In genomic region chr22:50545522-50546325, GRCh38 we compare ENCODE assay signal across 11 cellular contexts. TPM values are rescaled to one million over a fixed set of nuclear protein-coding genes. Genes with fewer than 3 reads are reported as not detected.
DNase-seq lines count a peak whose midpoint lies in the region; ATAC-seq and TF ChIP-seq lines count a peak whose summit lies in the region.
"Had no signal": no experiment of that assay in that cellular context is flagged by ENCODE, and none has a peak within 500 bp of the region (broad histone marks: within the 10 kb centered on the region; RNA-seq: fewer than 3 reads in every experiment).

TSS of gene KLHDC7B (plus strand) at chr22:50545899. CDS start at chr22:50546244, 345 bp downstream.

- H3K9me3 ChIP-seq in PC-3 (ENCODE audit: low read length), result no peaks in the 10 kb centered on the region
- H3K9me3 ChIP-seq in WERI-Rb-1 (ENCODE audit: severe bottlenecking), result no peaks in the 10 kb centered on the region
- H3K9me3 ChIP-seq in gastroesophageal sphincter, result no peaks in the 10 kb centered on the region
- H3K9me3 ChIP-seq: MG63 had no signal

- no peak within 1 kb of the TSS for H2AFZ ChIP-seq in PC-3 (ENCODE audit: low read length)

- CTCF ChIA-PET in PC-3 (lab: Charles Lee), result no interaction called here

- H3F3A ChIP-seq in PC-3 (ENCODE audit: low read length, unreplicated experiment), result no peaks in the 10 kb centered on the region

- H4K20me1 ChIP-seq in PC-3 (ENCODE audit: low read length), result no peaks in the 10 kb centered on the region

- BruUV-seq in PC-3 (replicated peaks; lab: Mats Ljungman, UMichigan), result TSS peak; percentile 39

- no peak for TF ChIP-seq POLR2A in gastroesophageal sphincter (IDR thresholded peaks at IDR 0.05)

- peak; percentile 11 for TF ChIP-seq CTCF in GM06990 (IDR thresholded peaks at IDR 0.05; ENCODE audit: insufficient read depth, low read length, poor library complexity, severe bottlenecking)
- no peak for TF ChIP-seq CTCF in PC-3 (conservative IDR thresholded peaks at IDR 0.05; ENCODE audit: low read depth, low read length)
- TF ChIP-seq CTCF in cardiac fibroblast (IDR thresholded peaks at IDR 0.05; ENCODE audit: low read depth, low read length), result peak; percentile 28
- no peak for TF ChIP-seq CTCF in coronary artery (IDR thresholded peaks at IDR 0.05)
- TF ChIP-seq CTCF in WERI-Rb-1 (IDR thresholded peaks at IDR 0.05; ENCODE audit: low read depth, low read length), result no peak
- TF ChIP-seq CTCF in gastroesophageal sphincter (IDR thresholded peaks at IDR 0.05), result no peak

- ATAC-seq in PC-3 (no peak), sciatic nerve (peak; percentile 4), gastroesophageal sphincter (no peak)

- POLR2A ChIA-PET in PC-3 (lab: Charles Lee; ENCODE audit: unreplicated experiment), result no interaction called here

- no peaks in the 10 kb centered on the region for H3K9me2 ChIP-seq in PC-3 (replicated peaks; ENCODE audit: low read length)

- no peak within 1 kb of the TSS for H3K4me2 ChIP-seq in PC-3 (ENCODE audit: low read length)

- no peak within 1 kb of the TSS for H3K27ac ChIP-seq in PC-3 (ENCODE audit: low read length)
- no peak within 1 kb of the TSS for H3K27ac ChIP-seq in coronary artery
- H3K27ac ChIP-seq in WERI-Rb-1, result no peak within 1 kb of the TSS
- peak within 1 kb of the TSS in 1 of 4 donors; percentile 42 for H3K27ac ChIP-seq in gastroesophageal sphincter

- in situ Hi-C loops in G401 (cut with HindIII; ENCODE audit: low sequenced_read_pairs), result no loop called here

- TF ChIP-seq EP300 in gastroesophageal sphincter (IDR thresholded peaks at IDR 0.05), result no peak

- H3K9ac ChIP-seq in PC-3 (ENCODE audit: low read length), result no peak within 1 kb of the TSS

- H3K4me3 ChIP-seq in GM06990 (replicated peaks; ENCODE audit: low read depth, low read length) (no peak within 1 kb of the TSS), PC-3 (ENCODE audit: low read length) (no peak within 1 kb of the TSS), cardiac fibroblast (replicated peaks in 1 of 2; ENCODE audit: low read depth in 2 of 2, low read length in 2 of 2) (no peak within 1 kb of the TSS), coronary artery (no peak within 1 kb of the TSS), WERI-Rb-1 (ENCODE audit: low read depth, low read length) (no peak within 1 kb of the TSS), gastroesophageal sphincter (no peak within 1 kb of the TSS)
- H3K4me3 ChIP-seq: MG63 had no signal

- WGBS in gastroesophageal sphincter (ENCODE audit: low coverage in 1 of 2), 2 donors, result no CpG with 5 or more reads among the region's 10 CpGs

- H3K36me3 ChIP-seq in GM06990 (ENCODE audit: control insufficient read depth, insufficient read depth, low read length), result no peaks in the 10 kb centered on the region
- no peaks in the 10 kb centered on the region for H3K36me3 ChIP-seq in PC-3 (ENCODE audit: low read depth, low read length)
- no peaks in the 10 kb centered on the region for H3K36me3 ChIP-seq in WERI-Rb-1
- no peaks in the 10 kb centered on the region for H3K36me3 ChIP-seq in gastroesophageal sphincter
- H3K36me3 ChIP-seq: MG63 had no signal

- DNase-seq in GM06990 (ENCODE audit: extremely low read depth, insufficient read length) (no peak), PC-3 (no peak), cardiac fibroblast (ENCODE audit: low read depth in 2 of 2) (peak in 1 of 2 donors; percentile 17), sciatic nerve (ENCODE audit: low spot score) (no peak), coronary artery (ENCODE audit: low spot score) (no peak), WERI-Rb-1 (no peak), G401 (ENCODE audit: low spot score) (no peak)
- DNase-seq: hypothalamus; MG63; stimulated activated CD4-positive, alpha-beta T cell treated with anti-CD3 and anti-CD28 coated beads, Interleukin-12 subunit alpha, Interleukin-12 subunit beta, amount 100 ng/mL, for 4 hours had no signal

- no peaks in the 10 kb centered on the region for H3K79me2 ChIP-seq in PC-3 (ENCODE audit: low read length)

- intact Hi-C loops in PC-3 (cut with micrococcal nuclease) (no loop called here), sciatic nerve (cut with DNase I) (no loop called here)

- no peaks in the 10 kb centered on the region for H3K27me3 ChIP-seq in GM06990 (replicated peaks; ENCODE audit: control insufficient read depth, insufficient read depth, low read length)
- H3K27me3 ChIP-seq in PC-3 (ENCODE audit: low read length), result no peaks in the 10 kb centered on the region
- H3K27me3 ChIP-seq in WERI-Rb-1 (ENCODE audit: insufficient read depth, low read depth, severe bottlenecking), result no peaks in the 10 kb centered on the region
- peaks cover 75% of the 10 kb centered on the region for H3K27me3 ChIP-seq in gastroesophageal sphincter
- H3K27me3 ChIP-seq: MG63 had no signal

- H3K4me1 ChIP-seq in PC-3 (ENCODE audit: insufficient read depth, low read length) (peaks cover 5% of the 10 kb centered on the region), gastroesophageal sphincter (peaks cover 0 to 33% (median 17%) of the 10 kb centered on the region in 3 donors)

RNA-seq across cellular contexts. Expression of gene KLHDC7B, which starts in this region (rescaled TPM):
- total RNA-seq in PC-3 (2014; rRNA removed), result 0.35 TPM in 1 of 2 replicates, not detected in the other
- total RNA-seq in sciatic nerve, result 0.13 TPM
- total RNA-seq in G401 (2014; rRNA removed; shearing (Covaris generic)), result not detected in 2 replicates
- total RNA-seq in gastroesophageal sphincter, result under 1 TPM in 3 of 4 donors, not detected in 1; 0.08 to 0.31 (median 0.27) TPM

Comparison
In these comparisons a context has a peak if more than half of its experiments do, and no peak if none do; other contexts are left out.
1. Peak in ATAC-seq in sciatic nerve; RNA of the gene not detected or under 1 TPM.
2. CTCF ChIP-seq: peak in GM06990 (single experiment) and cardiac fibroblast (single experiment); none in PC-3 (single experiment), coronary artery (single experiment), WERI-Rb-1 (single experiment) and gastroesophageal sphincter (0 of 4).